ENCODE assay signal across 8 cellular contexts in the genomic region with DNA sequence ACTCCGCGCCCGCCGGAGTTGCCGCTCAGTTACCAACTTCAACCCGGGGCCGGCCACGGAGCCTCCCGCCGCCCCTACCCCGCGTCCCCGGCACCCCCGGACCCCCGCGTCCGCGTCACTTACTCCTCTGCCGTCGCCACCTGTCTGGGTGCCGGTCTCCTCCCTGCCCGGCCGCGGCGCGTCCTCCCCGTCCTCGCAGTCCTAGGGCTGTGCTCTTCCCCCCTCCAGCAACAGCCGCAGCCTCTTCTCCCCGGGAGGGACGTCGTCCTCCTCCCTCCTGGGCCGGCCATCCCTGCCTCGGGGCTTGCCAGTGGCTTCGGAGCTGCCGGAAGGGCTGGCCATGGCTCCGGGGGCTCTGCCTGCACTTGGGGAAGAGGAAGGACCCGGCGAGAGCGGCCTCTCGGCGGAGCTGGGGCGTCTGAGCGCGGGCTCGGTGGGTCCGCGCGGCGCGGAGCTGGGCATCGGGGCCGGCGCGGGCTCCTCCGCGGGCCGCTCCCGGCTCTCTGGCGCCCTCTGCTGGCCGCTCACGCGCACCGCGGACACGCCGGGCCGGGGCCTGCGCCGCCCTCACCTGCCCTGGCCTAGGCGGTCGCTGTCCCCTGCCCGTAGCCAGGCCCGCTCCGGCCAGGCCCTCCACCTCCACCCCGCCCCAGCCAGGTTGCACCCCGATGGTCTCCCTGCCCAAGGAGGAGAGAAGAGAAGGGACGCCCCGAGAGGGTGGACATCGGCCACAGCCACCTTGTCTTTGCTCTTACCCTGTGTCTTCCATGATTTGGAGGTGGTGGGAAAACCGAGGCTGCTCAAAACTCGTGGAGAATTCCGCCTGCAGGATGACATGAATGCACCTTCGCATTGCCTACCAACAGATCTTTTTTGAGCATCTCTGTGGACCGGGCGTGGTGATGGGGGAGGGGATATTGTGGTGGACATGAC. TPM values are rescaled to one million over a fixed set of nuclear protein-coding genes. Genes with fewer than 3 reads are reported as not detected.
A peak's percentile ranks its signal among the peaks of the same experiment; 100 is the strongest.
DNase-seq lines count a peak whose midpoint lies in the region; ATAC-seq and TF ChIP-seq lines count a peak whose summit lies in the region.
"Not testable (repeated sequence)": the region's sequence is repeated elsewhere in the genome, so short reads cannot be mapped to it uniquely, and the experiment has no call there.

No MANE protein-coding gene starts in this region.

- not testable (repeated sequence) for TF ChIP-seq POLR2A in prostate gland (IDR thresholded peaks at IDR 0.05); stomach (IDR thresholded peaks at IDR 0.05)

- WGBS in prostate gland = 31% methylated on average over 13 of the region's 86 CpGs
- 4 to 54% (median 5%) methylated on average over 6 to 76 of the region's 86 CpGs for WGBS in stomach, 5 donors

- H3K36me3 Mint-ChIP-seq in Calu3 (ENCODE audit: insufficient read depth, unreplicated experiment) = peaks cover 15% of the 10 kb centered on the region
- not testable (repeated sequence) for H3K36me3 Mint-ChIP-seq in chondrocyte (ENCODE audit: low read depth)

- intact Hi-C loops in Calu3 (cut with micrococcal nuclease; ENCODE audit: unreplicated experiment) (loop anchor here (2.0 kb wide), 1 partner anchor 60 kb away; no protein-coding TSS in a partner anchor), Panc1 (cut with micrococcal nuclease; ENCODE audit: unreplicated experiment) (loop anchor here (2.0 to 10.0 kb wide), 2 partner anchors 60 to 102 kb away; no protein-coding TSS in a partner anchor), prostate gland (cut with DNase I) (loop anchor here (10.0 kb wide), 1 partner anchor 58 kb away; no protein-coding TSS in a partner anchor)
- intact Hi-C loops in stomach (cut with DNase I; ENCODE audit: low total_unique reads) = not testable (repeated sequence)

- peak; percentile 96 for ATAC-seq in Panc1

- peak overlapping the region; percentile 30 to 41 for H3K4me3 ChIP-seq in Panc1 (ENCODE audit: low read depth in 2 of 2, low read length in 2 of 2)
- H3K4me3 ChIP-seq in iPS-18c (ENCODE audit: insufficient read depth, low read depth, low read length) = peak overlapping the region; percentile 40; the same call in 1 of the 2 replicates
- peak overlapping the region; percentile 37 to 44 for H3K4me3 ChIP-seq in prostate gland
- peak overlapping the region; percentile 55 to 61 (median 56) for H3K4me3 ChIP-seq in stomach

- H3K27ac ChIP-seq in Panc1 (ENCODE audit: low read length); prostate gland; stomach: not testable (repeated sequence)

- TF ChIP-seq CTCF in Calu3 (IDR thresholded peaks at IDR 0.05; ENCODE audit: unreplicated experiment) = peak; percentile 89
- peak; percentile 98 for TF ChIP-seq CTCF in Panc1 (IDR thresholded peaks at IDR 0.05)
- peak; percentile 79 for TF ChIP-seq CTCF in chondrocyte (IDR thresholded peaks at IDR 0.05)
- TF ChIP-seq CTCF in prostate gland (IDR thresholded peaks at IDR 0.05) = peak; percentile 55 to 92 (median 70)
- peak in 3 of 7 experiments; percentile 66 to 85 (median 80) for TF ChIP-seq CTCF in stomach (IDR thresholded peaks at IDR 0.05)

- H3K27ac Mint-ChIP-seq in Calu3 (ENCODE audit: unreplicated experiment); chondrocyte (ENCODE audit: unreplicated experiment): not testable (repeated sequence)

- CTCF ChIA-PET in Calu3 (lab: Charles Lee) = interaction anchor here (0.7 to 1.8 kb wide), 6 partner anchors 57 to 513 kb away, joined by 3 to 7 read pairs (median 3); no protein-coding TSS in a partner anchor
- CTCF ChIA-PET in Panc1 (lab: Charles Lee) = interaction anchor here (0.6 to 1.1 kb wide), 4 partner anchors 21 to 61 kb away, joined by 3 to 5 read pairs (median 4); no protein-coding TSS in a partner anchor

- not testable (repeated sequence) for H3K4me1 ChIP-seq in Panc1 (ENCODE audit: control insufficient read depth, insufficient read depth, low read length); prostate gland (replicated peaks); stomach

- not testable (repeated sequence) for H3K27me3 ChIP-seq in Panc1 (ENCODE audit: control insufficient read depth, insufficient read depth, low read length); prostate gland (replicated peaks; ENCODE audit: insufficient read depth)
- H3K27me3 ChIP-seq in stomach = peaks cover 0 to 33% (median 0%) of the 10 kb centered on the region in 3 donors

- not testable (repeated sequence) for H3K9me3 Mint-ChIP-seq in Calu3 (ENCODE audit: low read depth, unreplicated experiment); chondrocyte (ENCODE audit: low read depth)

- H3K27me3 Mint-ChIP-seq in Calu3 (ENCODE audit: unreplicated experiment) = peaks cover 72% of the 10 kb centered on the region
- peaks cover 38% of the 10 kb centered on the region for H3K27me3 Mint-ChIP-seq in chondrocyte (ENCODE audit: low read depth)

- H3K9me3 ChIP-seq in Panc1 (ENCODE audit: control insufficient read depth, insufficient read depth, low read depth, low read length); iPS-18c (ENCODE audit: control insufficient read depth, insufficient read depth, low read length); prostate gland; stomach: not testable (repeated sequence)

- not testable (repeated sequence) for BruUV-seq in Calu3 (replicated peaks; lab: Mats Ljungman, UMichigan); Panc1 (replicated peaks; lab: Mats Ljungman, UMichigan)

- not testable (repeated sequence) for TF ChIP-seq EP300 in stomach (IDR thresholded peaks at IDR 0.05)

- in situ Hi-C loops in Panc1 (cut with HindIII; ENCODE audit: low pct_unique_long_range_greater_than_20kb, low sequenced_read_pairs) = not testable (repeated sequence)

- not testable (repeated sequence) for H3K4me1 Mint-ChIP-seq in Calu3 (ENCODE audit: low read depth, unreplicated experiment); chondrocyte (ENCODE audit: low read depth)

- H3K4me3 Mint-ChIP-seq in Calu3 (ENCODE audit: low read depth, unreplicated experiment) = peak overlapping the region; percentile 71
- H3K4me3 Mint-ChIP-seq in chondrocyte (ENCODE audit: unreplicated experiment) = peak overlapping the region; percentile 62

- not testable (repeated sequence) for H3K36me3 ChIP-seq in Panc1 (ENCODE audit: control insufficient read depth, insufficient read depth, low read length); prostate gland; stomach

- POLR2A ChIA-PET in Panc1 (lab: Charles Lee) = not testable (repeated sequence)

- DNase-seq in Calu3 (peak; percentile 94), HuH-7 (ENCODE audit: low spot score) (peak; percentile 49), stomach (peak; percentile 74)
- DNase-seq in Panc1 (ENCODE audit: low read depth, low spot score); chondrocyte (ENCODE audit: low spot score); prostate gland (ENCODE audit: low spot score): not testable (repeated sequence)
- peak; percentile 33 to 46 (median 41) for DNase-seq in activated CD8-positive, alpha-beta memory T cell treated with anti-CD3 and anti-CD28 coated beads for 48 hours (ENCODE audit: low read depth in 2 of 3, low spot score in 2 of 3)

RNA-seq across cellular contexts. Expression of a gene that starts 28.4 kb away (rescaled TPM):
- not detected in 2 replicates for total RNA-seq in Calu3 (2022)
- total RNA-seq in Panc1 (2021; ENCODE audit: unreplicated experiment) = not detected
- not detected for polyA plus RNA-seq in Panc1 (2012; ENCODE audit: insufficient read length)
- not detected in 3 replicates for total RNA-seq in chondrocyte
- under 1 TPM in 1 of 2 donors, not detected in 1; 0.97 TPM for total RNA-seq in prostate gland
- under 1 TPM in 1 of 5 donors, not detected in 4; 0.37 TPM for total RNA-seq in stomach
- not detected for polyA plus RNA-seq in stomach
